9 cellular contexts compared by ENCODE assay signal in genomic region chr16:66427871-66428681, GRCh38. TPM values are rescaled to one million over a fixed set of nuclear protein-coding genes. Genes with fewer than 3 reads are reported as not detected.
DNase-seq lines count a peak whose midpoint lies in the region; ATAC-seq and TF ChIP-seq lines count a peak whose summit lies in the region.
"Had no signal": no experiment of that assay in that cellular context is flagged by ENCODE, and none has a peak within 500 bp of the region (broad histone marks: within the 10 kb centered on the region; RNA-seq: fewer than 3 reads in every experiment).

No MANE protein-coding gene starts in this region.

- 7 to 15% (median 10%) methylated on average over 31 to 40 of the region's 40 CpGs for WGBS in psoas muscle, 3 donors

- H3K27ac Mint-ChIP-seq in activated T-helper 1 cell treated with anti-CD3 and anti-CD28 coated beads, Interleukin-12 subunit alpha, Interleukin-12 subunit beta, Interleukin-2, Interleukin-4 antibody, amounts not matched to agents 30 ng/mL and 10 ng/mL and 1 ng/mL, durations not matched to agents 14 hours and 24 hours and 36 hours: no peak overlapping the region

- H3K36me3 Mint-ChIP-seq in activated T-helper 1 cell treated with anti-CD3 and anti-CD28 coated beads, Interleukin-12 subunit alpha, Interleukin-12 subunit beta, Interleukin-2, Interleukin-4 antibody, amounts not matched to agents 30 ng/mL and 10 ng/mL and 1 ng/mL, durations not matched to agents 14 hours and 24 hours and 36 hours (ENCODE audit: low read depth): no peaks in the 10 kb centered on the region

- intact Hi-C loops in activated T-helper 1 cell treated with anti-CD3 and anti-CD28 coated beads, Interleukin-12 subunit alpha, Interleukin-12 subunit beta, Interleukin-2, Interleukin-4 antibody, amounts not matched to agents 30 ng/mL and 10 ng/mL and 1 ng/mL, durations not matched to agents 14 hours and 24 hours and 36 hours (cut with micrococcal nuclease): loop anchor here (2.0 kb wide), 1 partner anchor 19 kb away; no protein-coding TSS in a partner anchor
- intact Hi-C loops in psoas muscle (cut with DNase I): no loop called here

- H3K4me1 ChIP-seq in right atrium auricular region (peaks cover 0 to 18% of the 10 kb centered on the region in 2 donors), psoas muscle (peaks cover 8% of the 10 kb centered on the region)

- peak in 2 of 4 donors; percentile 28 to 29 for ATAC-seq in psoas muscle
- ATAC-seq in HG03378 (IDR thresholded peaks at IDR 0.05; ENCODE audit: unreplicated experiment): no peak
- no peak for ATAC-seq in GM21526 (IDR thresholded peaks at IDR 0.05; ENCODE audit: low FRiP score, unreplicated experiment)
- ATAC-seq in HG03175 (IDR thresholded peaks at IDR 0.05; ENCODE audit: unreplicated experiment): no peak

- H3K4me3 ChIP-seq in right atrium auricular region (peak overlapping the region; percentile 41 to 59), psoas muscle (peak overlapping the region; percentile 62)

- peak overlapping the region; percentile 9 for H3K4me3 Mint-ChIP-seq in activated T-helper 1 cell treated with anti-CD3 and anti-CD28 coated beads, Interleukin-12 subunit alpha, Interleukin-12 subunit beta, Interleukin-2, Interleukin-4 antibody, amounts not matched to agents 30 ng/mL and 10 ng/mL and 1 ng/mL, durations not matched to agents 14 hours and 24 hours and 36 hours

- H3K4me1 Mint-ChIP-seq in activated T-helper 1 cell treated with anti-CD3 and anti-CD28 coated beads, Interleukin-12 subunit alpha, Interleukin-12 subunit beta, Interleukin-2, Interleukin-4 antibody, amounts not matched to agents 30 ng/mL and 10 ng/mL and 1 ng/mL, durations not matched to agents 14 hours and 24 hours and 36 hours (ENCODE audit: low read depth): no peaks in the 10 kb centered on the region

- DNase-seq in EL (peak; percentile 20), right atrium auricular region (ENCODE audit: low spot score) (no peak), psoas muscle (no peak), GM13976 (ENCODE audit: low spot score) (no peak)
- no peak for DNase-seq in activated T-helper 1 cell treated with anti-CD3 and anti-CD28 coated beads, Interleukin-12 subunit alpha, Interleukin-12 subunit beta, Interleukin-2, Interleukin-4 antibody, amounts not matched to agents 30 ng/mL and 10 ng/mL and 1 ng/mL, durations not matched to agents 14 hours and 24 hours and 36 hours (ENCODE audit: low spot score)
- DNase-seq: central memory CD4-positive, alpha-beta T cell had no signal

- H3K9me3 ChIP-seq in right atrium auricular region (no peaks in the 10 kb centered on the region), psoas muscle (no peaks in the 10 kb centered on the region)

- TF ChIP-seq CTCF in right atrium auricular region (IDR thresholded peaks at IDR 0.05) (no peak), psoas muscle (IDR thresholded peaks at IDR 0.05) (no peak), GM13976 (IDR thresholded peaks at IDR 0.05; ENCODE audit: borderline replicate concordance, control extremely low read depth, extremely low read depth, insufficient read depth, missing control alignments) (no peak)

- H3K36me3 ChIP-seq in right atrium auricular region (no peaks in the 10 kb centered on the region), psoas muscle (ENCODE audit: insufficient read depth in 1 of 2, low read depth in 1 of 2) (no peaks in the 10 kb centered on the region)

- in situ Hi-C loops in GM13976 (cut with MboI; ENCODE audit: low sequenced_read_pairs, unreplicated experiment): no loop called here

- H3K9me3 Mint-ChIP-seq in activated T-helper 1 cell treated with anti-CD3 and anti-CD28 coated beads, Interleukin-12 subunit alpha, Interleukin-12 subunit beta, Interleukin-2, Interleukin-4 antibody, amounts not matched to agents 30 ng/mL and 10 ng/mL and 1 ng/mL, durations not matched to agents 14 hours and 24 hours and 36 hours: no peaks in the 10 kb centered on the region

- H3K27me3 ChIP-seq in right atrium auricular region (peaks cover 0 to 4% of the 10 kb centered on the region in 2 donors), psoas muscle (ENCODE audit: insufficient read depth in 3 of 3, low read length in 2 of 3) (peaks cover 0 to 65% (median 19%) of the 10 kb centered on the region in 3 donors)

- no peak overlapping the region for H3K27ac ChIP-seq in right atrium auricular region
- H3K27ac ChIP-seq in psoas muscle: no peak overlapping the region

- H3K27me3 Mint-ChIP-seq in activated T-helper 1 cell treated with anti-CD3 and anti-CD28 coated beads, Interleukin-12 subunit alpha, Interleukin-12 subunit beta, Interleukin-2, Interleukin-4 antibody, amounts not matched to agents 30 ng/mL and 10 ng/mL and 1 ng/mL, durations not matched to agents 14 hours and 24 hours and 36 hours (ENCODE audit: insufficient read depth): peaks cover 71% of the 10 kb centered on the region

RNA-seq across cellular contexts. Expression of gene BEAN1, which starts 1.0 kb away (rescaled TPM):
- total RNA-seq in activated T-helper 1 cell treated with anti-CD3 and anti-CD28 coated beads, Interleukin-12 subunit alpha, Interleukin-12 subunit beta, Interleukin-2, Interleukin-4 antibody, amounts not matched to agents 30 ng/mL and 10 ng/mL and 1 ng/mL, durations not matched to agents 14 hours and 24 hours and 36 hours: not detected in 2 replicates
- total RNA-seq in right atrium auricular region: under 1 TPM; 0.48 to 0.75 TPM
- total RNA-seq in psoas muscle: not detected
- polyA plus RNA-seq in psoas muscle: under 1 TPM in 2 of 3 donors, not detected in 1; 0.01 to 0.08 TPM
